1 cellular context compared by ENCODE assay signal in genomic region chr11:88420165-88420781, GRCh38.
TF ChIP-seq lines count a peak whose summit lies in the region.

No MANE protein-coding gene starts in this region.

TF ChIP-seq in K562, 482 proteins besides CTCF, POLR2A, EP300 and RAD21 (continued from another document and continues in another):
- TF ChIP-seq ZNF280A (IDR thresholded peaks at IDR 0.05; ENCODE audit: low read depth, partially characterized antibody) (no peak), MTF1 (CRISPR knock-in tag; IDR thresholded peaks at IDR 0.05; ENCODE audit: borderline replicate concordance) (no peak), DPF2 (IDR thresholded peaks at IDR 0.05) (peak; percentile 63), RREB1 (CRISPR knock-in tag; IDR thresholded peaks at IDR 0.05) (no peak), BRD4 (IDR thresholded peaks at IDR 0.05) (no peak), POLR3A (IDR thresholded peaks at IDR 0.05; ENCODE audit: borderline replicate concordance, extremely low read depth, insufficient read depth, insufficient read length) (no peak), ARID2 (IDR thresholded peaks at IDR 0.05) (no peak), MCM3 (IDR thresholded peaks at IDR 0.05) (no peak), PTBP1 (IDR thresholded peaks at IDR 0.05; ENCODE audit: low read depth, low read length) (no peak), CREB1 (IDR thresholded peaks at IDR 0.05) (peak; percentile 16; the same call in 1 of the 2 replicates), CREB1 (CRISPR knock-in tag; IDR thresholded peaks at IDR 0.05) (no peak), CBX5 (IDR thresholded peaks at IDR 0.05; ENCODE audit: borderline replicate concordance, low read depth) (no peak), ZNF445 (CRISPR knock-in tag; IDR thresholded peaks at IDR 0.05; ENCODE audit: low read depth) (no peak), MAFK (IDR thresholded peaks at IDR 0.05; ENCODE audit: low read length) (no peak), POU5F1 (IDR thresholded peaks at IDR 0.05; ENCODE audit: borderline replicate concordance, low read depth, low read length, partially characterized antibody) (no peak), MCM7 (IDR thresholded peaks at IDR 0.05) (no peak), CHD2 (IDR thresholded peaks at IDR 0.05; ENCODE audit: low read depth, low read length) (no peak), RB1 (IDR thresholded peaks at IDR 0.05; ENCODE audit: low read depth) (no peak), HDAC2 (IDR thresholded peaks at IDR 0.05) (0 out of 2 replicates have a peak, but pooled peaks have one; percentile 31), ZFP91 (CRISPR knock-in tag; IDR thresholded peaks at IDR 0.05) (no peak), TBP (optimal IDR thresholded peaks at IDR 0.05; ENCODE audit: low read depth, low read length) (no peak), MAX (CRISPR knock-in tag; IDR thresholded peaks at IDR 0.05) (no peak), ZNF174 (CRISPR knock-in tag; IDR thresholded peaks at IDR 0.05) (no peak), GABPA (tag; conservative IDR thresholded peaks at IDR 0.05; ENCODE audit: low read depth) (0 out of 2 replicates have a peak, but pooled peaks have one; percentile 37), TEAD4 (IDR thresholded peaks at IDR 0.05; ENCODE audit: low read length) (no peak), TEAD4 (CRISPR knock-in tag; IDR thresholded peaks at IDR 0.05; ENCODE audit: borderline replicate concordance) (no peak), MCM5 (IDR thresholded peaks at IDR 0.05; ENCODE audit: low read depth) (no peak), EP400 (IDR thresholded peaks at IDR 0.05) (peak; percentile 25; the same call in 1 of the 2 replicates), NR3C1 (CRISPR knock-in tag; IDR thresholded peaks at IDR 0.05) (no peak), SMAD3 (CRISPR knock-in tag; conservative IDR thresholded peaks at IDR 0.05) (no peak; the same call in 1 of the 2 replicates), CBFA2T3 (IDR thresholded peaks at IDR 0.05) (peak; percentile 67), SMARCA4 (IDR thresholded peaks at IDR 0.05) (peak; percentile 66), MYC (IDR thresholded peaks at IDR 0.05; ENCODE audit: low read depth, low read length) (no peak), MYC (CRISPR knock-in tag; IDR thresholded peaks at IDR 0.05; ENCODE audit: borderline replicate concordance, low read depth) (no peak), UBTF (IDR thresholded peaks at IDR 0.05; ENCODE audit: borderline replicate concordance in 1 of 2, low read depth in 2 of 2, low read length in 2 of 2) (0 out of 4 replicates have a peak, but pooled peaks of 1 of the 2 experiments have one; percentile 22), FOXA3 (CRISPR knock-in tag; conservative IDR thresholded peaks at IDR 0.05 in 1 of 2, IDR thresholded peaks at IDR 0.05 in 1 of 2) (no peak)
- TF ChIP-seq, protein P1, sequence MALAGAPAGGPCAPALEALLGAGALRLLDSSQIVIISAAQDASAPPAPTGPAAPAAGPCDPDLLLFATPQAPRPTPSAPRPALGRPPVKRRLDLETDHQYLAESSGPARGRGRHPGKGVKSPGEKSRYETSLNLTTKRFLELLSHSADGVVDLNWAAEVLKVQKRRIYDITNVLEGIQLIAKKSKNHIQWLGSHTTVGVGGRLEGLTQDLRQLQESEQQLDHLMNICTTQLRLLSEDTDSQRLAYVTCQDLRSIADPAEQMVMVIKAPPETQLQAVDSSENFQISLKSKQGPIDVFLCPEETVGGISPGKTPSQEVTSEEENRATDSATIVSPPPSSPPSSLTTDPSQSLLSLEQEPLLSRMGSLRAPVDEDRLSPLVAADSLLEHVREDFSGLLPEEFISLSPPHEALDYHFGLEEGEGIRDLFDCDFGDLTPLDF (CRISPR knock-in tag; IDR thresholded peaks at IDR 0.05): no peak
- TF ChIP-seq, protein P2, sequence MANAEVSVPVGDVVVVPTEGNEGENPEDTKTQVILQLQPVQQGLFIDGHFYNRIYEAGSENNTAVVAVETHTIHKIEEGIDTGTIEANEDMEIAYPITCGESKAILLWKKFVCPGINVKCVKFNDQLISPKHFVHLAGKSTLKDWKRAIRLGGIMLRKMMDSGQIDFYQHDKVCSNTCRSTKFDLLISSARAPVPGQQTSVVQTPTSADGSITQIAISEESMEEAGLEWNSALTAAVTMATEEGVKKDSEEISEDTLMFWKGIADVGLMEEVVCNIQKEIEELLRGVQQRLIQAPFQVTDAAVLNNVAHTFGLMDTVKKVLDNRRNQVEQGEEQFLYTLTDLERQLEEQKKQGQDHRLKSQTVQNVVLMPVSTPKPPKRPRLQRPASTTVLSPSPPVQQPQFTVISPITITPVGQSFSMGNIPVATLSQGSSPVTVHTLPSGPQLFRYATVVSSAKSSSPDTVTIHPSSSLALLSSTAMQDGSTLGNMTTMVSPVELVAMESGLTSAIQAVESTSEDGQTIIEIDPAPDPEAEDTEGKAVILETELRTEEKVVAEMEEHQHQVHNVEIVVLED (CRISPR knock-in tag; IDR thresholded peaks at IDR 0.05): no peak
- TF ChIP-seq, protein P3, sequence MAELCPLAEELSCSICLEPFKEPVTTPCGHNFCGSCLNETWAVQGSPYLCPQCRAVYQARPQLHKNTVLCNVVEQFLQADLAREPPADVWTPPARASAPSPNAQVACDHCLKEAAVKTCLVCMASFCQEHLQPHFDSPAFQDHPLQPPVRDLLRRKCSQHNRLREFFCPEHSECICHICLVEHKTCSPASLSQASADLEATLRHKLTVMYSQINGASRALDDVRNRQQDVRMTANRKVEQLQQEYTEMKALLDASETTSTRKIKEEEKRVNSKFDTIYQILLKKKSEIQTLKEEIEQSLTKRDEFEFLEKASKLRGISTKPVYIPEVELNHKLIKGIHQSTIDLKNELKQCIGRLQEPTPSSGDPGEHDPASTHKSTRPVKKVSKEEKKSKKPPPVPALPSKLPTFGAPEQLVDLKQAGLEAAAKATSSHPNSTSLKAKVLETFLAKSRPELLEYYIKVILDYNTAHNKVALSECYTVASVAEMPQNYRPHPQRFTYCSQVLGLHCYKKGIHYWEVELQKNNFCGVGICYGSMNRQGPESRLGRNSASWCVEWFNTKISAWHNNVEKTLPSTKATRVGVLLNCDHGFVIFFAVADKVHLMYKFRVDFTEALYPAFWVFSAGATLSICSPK (IDR thresholded peaks at IDR 0.05; ENCODE audit: borderline replicate concordance): no peak
- TF ChIP-seq, protein P4, sequence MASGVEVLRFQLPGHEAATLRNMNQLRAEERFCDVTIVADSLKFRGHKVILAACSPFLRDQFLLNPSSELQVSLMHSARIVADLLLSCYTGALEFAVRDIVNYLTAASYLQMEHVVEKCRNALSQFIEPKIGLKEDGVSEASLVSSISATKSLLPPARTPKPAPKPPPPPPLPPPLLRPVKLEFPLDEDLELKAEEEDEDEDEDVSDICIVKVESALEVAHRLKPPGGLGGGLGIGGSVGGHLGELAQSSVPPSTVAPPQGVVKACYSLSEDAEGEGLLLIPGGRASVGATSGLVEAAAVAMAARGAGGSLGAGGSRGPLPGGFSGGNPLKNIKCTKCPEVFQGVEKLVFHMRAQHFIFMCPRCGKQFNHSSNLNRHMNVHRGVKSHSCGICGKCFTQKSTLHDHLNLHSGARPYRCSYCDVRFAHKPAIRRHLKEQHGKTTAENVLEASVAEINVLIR (CRISPR knock-in tag; IDR thresholded peaks at IDR 0.05): no peak
- TF ChIP-seq, protein P5, sequence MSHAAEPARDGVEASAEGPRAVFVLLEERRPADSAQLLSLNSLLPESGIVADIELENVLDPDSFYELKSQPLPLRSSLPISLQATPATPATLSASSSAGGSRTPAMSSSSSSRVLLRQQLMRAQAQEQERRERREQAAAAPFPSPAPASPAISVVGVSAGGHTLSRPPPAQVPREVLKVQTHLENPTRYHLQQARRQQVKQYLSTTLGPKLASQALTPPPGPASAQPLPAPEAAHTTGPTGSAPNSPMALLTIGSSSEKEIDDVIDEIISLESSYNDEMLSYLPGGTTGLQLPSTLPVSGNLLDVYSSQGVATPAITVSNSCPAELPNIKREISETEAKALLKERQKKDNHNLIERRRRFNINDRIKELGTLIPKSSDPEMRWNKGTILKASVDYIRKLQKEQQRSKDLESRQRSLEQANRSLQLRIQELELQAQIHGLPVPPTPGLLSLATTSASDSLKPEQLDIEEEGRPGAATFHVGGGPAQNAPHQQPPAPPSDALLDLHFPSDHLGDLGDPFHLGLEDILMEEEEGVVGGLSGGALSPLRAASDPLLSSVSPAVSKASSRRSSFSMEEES (CRISPR knock-in tag; IDR thresholded peaks at IDR 0.05): peak; percentile 77
